ENCODE assay signal across 8 cellular contexts in genomic region chr6:422423-423061, GRCh38. TPM values are rescaled to one million over a fixed set of nuclear protein-coding genes. Genes with fewer than 3 reads are reported as not detected.
DNase-seq lines count a peak whose midpoint lies in the region; ATAC-seq and TF ChIP-seq lines count a peak whose summit lies in the region.

No MANE protein-coding gene starts in this region.

- no peak overlapping the region for H3K4me3 Mint-ChIP-seq in stimulated activated naive B cell treated with anti-CD40 and anti-IgM and Interleukin-4, amounts not matched to agents 10 μg/mL and 1 μg/mL and 100 μg/mL, for 72 hours
- H3K4me3 Mint-ChIP-seq in endodermal cell = no peak overlapping the region

- H3K27me3 Mint-ChIP-seq in stimulated activated naive B cell treated with anti-CD40 and anti-IgM and Interleukin-4, amounts not matched to agents 10 μg/mL and 1 μg/mL and 100 μg/mL, for 72 hours = no peaks in the 10 kb centered on the region
- peaks cover 36% of the 10 kb centered on the region for H3K27me3 Mint-ChIP-seq in endodermal cell (ENCODE audit: insufficient read depth)

- H3K36me3 ChIP-seq in SJSA1 (no peaks in the 10 kb centered on the region), endodermal cell (ENCODE audit: control insufficient read depth, insufficient read depth, low read length) (no peaks in the 10 kb centered on the region)

- H3K9ac ChIP-seq in endodermal cell (ENCODE audit: extremely low read depth, low read length, poor library complexity, severe bottlenecking) = no peak overlapping the region

- H3K27ac ChIP-seq in SJSA1 = 0 out of 2 replicates have a peak overlapping the region, but pooled peaks have one; percentile 12
- peak overlapping the region; percentile 35 for H3K27ac ChIP-seq in epithelial cell of prostate
- no peak overlapping the region for H3K27ac ChIP-seq in endodermal cell (ENCODE audit: low read depth, low read length)

- H3K36me3 Mint-ChIP-seq in stimulated activated naive B cell treated with anti-CD40 and anti-IgM and Interleukin-4, amounts not matched to agents 10 μg/mL and 1 μg/mL and 100 μg/mL, for 72 hours = peaks cover 9 to 30% of the 10 kb centered on the region in 2 donors
- H3K36me3 Mint-ChIP-seq in endodermal cell (ENCODE audit: low read depth) = no peaks in the 10 kb centered on the region

- peaks cover 14 to 26% of the 10 kb centered on the region in 2 donors for H3K4me1 Mint-ChIP-seq in stimulated activated naive B cell treated with anti-CD40 and anti-IgM and Interleukin-4, amounts not matched to agents 10 μg/mL and 1 μg/mL and 100 μg/mL, for 72 hours
- no peaks in the 10 kb centered on the region for H3K4me1 Mint-ChIP-seq in endodermal cell

- H3K4me1 ChIP-seq in SJSA1 (replicated peaks) (peaks cover 10% of the 10 kb centered on the region), endodermal cell (ENCODE audit: control insufficient read depth, insufficient read depth, low read length) (no peaks in the 10 kb centered on the region)

- H3K27me3 ChIP-seq in SJSA1 (replicated peaks) (no peaks in the 10 kb centered on the region), endodermal cell (ENCODE audit: control insufficient read depth, insufficient read depth, low read length, poor library complexity, severe bottlenecking) (no peaks in the 10 kb centered on the region)

- peaks cover 6 to 7% of the 10 kb centered on the region in 2 donors for H3K9me3 Mint-ChIP-seq in stimulated activated naive B cell treated with anti-CD40 and anti-IgM and Interleukin-4, amounts not matched to agents 10 μg/mL and 1 μg/mL and 100 μg/mL, for 72 hours
- H3K9me3 Mint-ChIP-seq in endodermal cell = peaks cover 36% of the 10 kb centered on the region

- H3K27ac Mint-ChIP-seq in stimulated activated naive B cell treated with anti-CD40 and anti-IgM and Interleukin-4, amounts not matched to agents 10 μg/mL and 1 μg/mL and 100 μg/mL, for 72 hours = peak overlapping the region; percentile 43
- no peak overlapping the region for H3K27ac Mint-ChIP-seq in endodermal cell

- DNase-seq in GM12865 (ENCODE audit: low read depth) (peak; percentile 76), SJSA1 (ENCODE audit: low read depth in 1 of 2, low spot score in 2 of 2) (peak; percentile 63 to 71), epithelial cell of prostate (ENCODE audit: low read depth, low spot score) (peak; percentile 93), iPS-NIHi7 (ENCODE audit: extremely low spot score) (no peak), endodermal cell (no peak)
- DNase-seq in stimulated activated naive B cell treated with anti-CD40 and anti-IgM and Interleukin-4, amounts not matched to agents 10 μg/mL and 1 μg/mL and 100 μg/mL, for 72 hours = peak; percentile 68

- no peak overlapping the region for H3K4me3 ChIP-seq in GM12865 (ENCODE audit: low read depth, low read length)
- no peak overlapping the region for H3K4me3 ChIP-seq in SJSA1
- H3K4me3 ChIP-seq in endodermal cell (ENCODE audit: low read length) = no peak overlapping the region

- peak; percentile 55 for ATAC-seq in HG02623 (IDR thresholded peaks at IDR 0.05; ENCODE audit: unreplicated experiment)
- ATAC-seq in stimulated activated naive B cell treated with anti-CD40 and anti-IgM and Interleukin-4, amounts not matched to agents 10 μg/mL and 1 μg/mL and 100 μg/mL, for 72 hours (replicated peaks) = peak; percentile 98 to 99
- ATAC-seq in GM19455 (IDR thresholded peaks at IDR 0.05; ENCODE audit: unreplicated experiment) = no peak

- 90 to 100% methylated on average over 5 to 6 of the region's 6 CpGs for WGBS in endodermal cell (ENCODE audit: insufficient coverage in 1 of 2, insufficient read length in 1 of 2), 2 experiments

- H3K9me3 ChIP-seq in SJSA1 (replicated peaks) (peaks cover 3% of the 10 kb centered on the region; the same call in 1 of the 2 replicates), endodermal cell (ENCODE audit: control insufficient read depth, low read length) (peaks cover 6% of the 10 kb centered on the region)

- no peak for TF ChIP-seq CTCF in GM12865 (IDR thresholded peaks at IDR 0.05; ENCODE audit: insufficient read depth, low read depth, low read length, missing control alignments)
- TF ChIP-seq CTCF in endodermal cell (conservative IDR thresholded peaks at IDR 0.05) = no peak

RNA-seq across cellular contexts. Expression of gene IRF4, which starts 31.0 kb away (rescaled TPM):
- 0.56 and 0.76 TPM in 2 replicates for total RNA-seq in SJSA1 (2014; rRNA removed; shearing (Covaris generic))
- total RNA-seq in endodermal cell = not detected
- polyA plus RNA-seq in endodermal cell (2013, experiment 1 of 2) = 0.32 TPM
- polyA plus RNA-seq in endodermal cell (2013, experiment 2 of 2) = 0.79 TPM

Comparison
In these comparisons a context has a peak if more than half of its experiments do, and no peak if none do; other contexts are left out.
1. DNase-seq: peak in GM12865 (single experiment), SJSA1 (2 of 2), epithelial cell of prostate (single experiment) and stimulated activated naive B cell treated with anti-CD40 and anti-IgM and Interleukin-4, amounts not matched to agents 10 μg/mL and 1 μg/mL and 100 μg/mL, for 72 hours (single experiment); none in iPS-NIHi7 (single experiment) and endodermal cell (single experiment).